In genomic region chr4:168212656-168213055, GRCh38 we compare ENCODE assay signal across 33 cellular contexts.
"Had no signal": no experiment of that assay in that cellular context is flagged by ENCODE, and none has a peak within 500 bp of the region (broad histone marks: within the 10 kb centered on the region; RNA-seq: fewer than 3 reads in every experiment).

No MANE protein-coding gene starts in this region.

- H3K36me3 ChIP-seq: adrenal gland had no signal

- H3K9me3 ChIP-seq: adrenal gland, body of pancreas, esophagus muscularis mucosa, gastrocnemius medialis had no signal

- H3K27me3 ChIP-seq: adrenal gland, body of pancreas, esophagus muscularis mucosa, foreskin keratinocyte, gastrocnemius medialis, heart right ventricle, hepatocyte had no signal

- DNase-seq: activated CD4-positive, alpha-beta memory T cell treated with anti-CD3 and anti-CD28 coated beads for 36 hours; activated CD4-positive, alpha-beta T cell treated with anti-CD3 and anti-CD28 coated beads for 36 hours; activated CD4-positive, alpha-beta T cell treated with anti-CD3 and anti-CD28 coated beads, Interleukin-2, amount 10 ng/mL, durations not matched to agents 24 days and 14 days; activated CD4-positive, CD25-positive, alpha-beta regulatory T cell; activated CD4-positive, CD25-positive, alpha-beta regulatory T cell treated with anti-CD3 and anti-CD28 coated beads, Interleukin-2, amount 50 U/mL, for 72 hours; activated CD8-positive, alpha-beta memory T cell treated with anti-CD3 and anti-CD28 coated beads, Interleukin-2, amount 10 ng/mL, durations not matched to agents 7 days and 5 days; activated CD8-positive, alpha-beta memory T cell treated with anti-CD3 and anti-CD28 coated beads, Interleukin-2, amount 50 U/mL, for 4 hours; activated CD8-positive, alpha-beta T cell treated with anti-CD3 and anti-CD28 coated beads, Interleukin-2, amount 10 ng/mL, durations not matched to agents 7 days and 5 days; activated effector memory CD4-positive, alpha-beta T cell treated with anti-CD3 and anti-CD28 coated beads, Interleukin-2, amount 50 U/mL, for 16 hours; activated naive CD4-positive, alpha-beta T cell treated with anti-CD3 and anti-CD28 coated beads for 36 hours; activated naive CD8-positive, alpha-beta T cell treated with anti-CD3 and anti-CD28 coated beads for 36 hours; activated naive CD8-positive, alpha-beta T cell treated with anti-CD3 and anti-CD28 coated beads, Interleukin-2, amount 50 U/mL, for 24 hours; activated T-cell treated with anti-CD3 and anti-CD28 coated beads, Interleukin-2, amount 50 U/mL, for 1 hour; activated T-cell treated with anti-CD3 and anti-CD28 coated beads, Interleukin-2, amount 50 U/mL, for 48 hours; adrenal gland; amygdala; aorta; body of pancreas; caudate nucleus; cortex of kidney; dermis blood vessel endothelial cell; effector CD4-positive, alpha-beta T cell; effector memory CD8-positive, alpha-beta T cell; erythroblast; foreskin keratinocyte; gastrocnemius medialis; glutamatergic neuron; heart right ventricle had no signal

- H3K4me1 ChIP-seq: adrenal gland, body of pancreas, esophagus muscularis mucosa, foreskin keratinocyte, gastrocnemius medialis, heart right ventricle had no signal

- H3K27ac Mint-ChIP-seq: activated CD4-positive, alpha-beta memory T cell treated with anti-CD3 and anti-CD28 coated beads for 36 hours; activated CD4-positive, alpha-beta T cell treated with anti-CD3 and anti-CD28 coated beads for 36 hours; activated CD4-positive, alpha-beta T cell treated with anti-CD3 and anti-CD28 coated beads, Interleukin-2, amount 10 ng/mL, durations not matched to agents 24 days and 14 days; activated CD8-positive, alpha-beta memory T cell treated with anti-CD3 and anti-CD28 coated beads, Interleukin-2, amount 10 ng/mL, durations not matched to agents 7 days and 5 days; activated CD8-positive, alpha-beta T cell treated with anti-CD3 and anti-CD28 coated beads, Interleukin-2, amount 10 ng/mL, durations not matched to agents 7 days and 5 days; activated naive CD4-positive, alpha-beta T cell treated with anti-CD3 and anti-CD28 coated beads for 36 hours; activated naive CD8-positive, alpha-beta T cell treated with anti-CD3 and anti-CD28 coated beads for 36 hours; activated T-helper 1 cell treated with anti-CD3 and anti-CD28 coated beads, Interleukin-12 subunit alpha, Interleukin-12 subunit beta, Interleukin-2, Interleukin-4 antibody, amounts not matched to agents 30 ng/mL and 10 ng/mL and 1 ng/mL, durations not matched to agents 14 hours and 24 hours and 36 hours; activated T-helper 2 cell treated with anti-CD3 and anti-CD28 coated beads, Interferon-gamma antibody, Interleukin-2, Interleukin-4, amounts not matched to agents 10 μg/mL and 5 μg/mL and 100 μg/mL, durations not matched to agents 14 hours and 24 hours and 36 hours; effector memory CD8-positive, alpha-beta T cell had no signal

- H3K4me1 Mint-ChIP-seq: activated CD4-positive, alpha-beta T cell treated with anti-CD3 and anti-CD28 coated beads for 36 hours; activated CD4-positive, alpha-beta T cell treated with anti-CD3 and anti-CD28 coated beads, Interleukin-2, amount 10 ng/mL, durations not matched to agents 24 days and 14 days; activated CD8-positive, alpha-beta memory T cell treated with anti-CD3 and anti-CD28 coated beads, Interleukin-2, amount 10 ng/mL, durations not matched to agents 7 days and 5 days; activated naive CD4-positive, alpha-beta T cell treated with anti-CD3 and anti-CD28 coated beads, Interleukin-2, amount 50 U/mL, for 24 hours; activated naive CD8-positive, alpha-beta T cell treated with anti-CD3 and anti-CD28 coated beads for 36 hours; activated naive CD8-positive, alpha-beta T cell treated with anti-CD3 and anti-CD28 coated beads, Interleukin-2, amount 50 U/mL, for 24 hours had no signal

- H3K4me3 ChIP-seq: adrenal gland, body of pancreas, esophagus muscularis mucosa, gastrocnemius medialis, heart right ventricle, hepatocyte had no signal

- ATAC-seq: activated CD4-positive, alpha-beta T cell treated with anti-CD3 and anti-CD28 coated beads for 36 hours; activated CD8-positive, alpha-beta memory T cell treated with anti-CD3 and anti-CD28 coated beads, Interleukin-2, amount 10 ng/mL, durations not matched to agents 7 days and 5 days; activated CD8-positive, alpha-beta T cell treated with anti-CD3 and anti-CD28 coated beads, Interleukin-2, amount 10 ng/mL, durations not matched to agents 7 days and 5 days; activated naive CD8-positive, alpha-beta T cell treated with anti-CD3 and anti-CD28 coated beads, Interleukin-2, amount 50 U/mL, for 24 hours; body of pancreas; effector memory CD8-positive, alpha-beta T cell; foreskin keratinocyte; gastrocnemius medialis; heart right ventricle had no signal

- H3K4me3 Mint-ChIP-seq: activated CD4-positive, alpha-beta memory T cell treated with anti-CD3 and anti-CD28 coated beads for 36 hours; activated CD4-positive, alpha-beta T cell treated with anti-CD3 and anti-CD28 coated beads for 36 hours; activated CD4-positive, alpha-beta T cell treated with anti-CD3 and anti-CD28 coated beads, Interleukin-2, amount 10 ng/mL, durations not matched to agents 24 days and 14 days; activated CD8-positive, alpha-beta memory T cell treated with anti-CD3 and anti-CD28 coated beads, Interleukin-2, amount 10 ng/mL, durations not matched to agents 7 days and 5 days; activated CD8-positive, alpha-beta T cell treated with anti-CD3 and anti-CD28 coated beads, Interleukin-2, amount 10 ng/mL, durations not matched to agents 7 days and 5 days; activated naive CD4-positive, alpha-beta T cell treated with anti-CD3 and anti-CD28 coated beads for 36 hours; activated naive CD4-positive, alpha-beta T cell treated with anti-CD3 and anti-CD28 coated beads, Interleukin-2, amount 50 U/mL, for 24 hours; activated naive CD8-positive, alpha-beta T cell treated with anti-CD3 and anti-CD28 coated beads for 36 hours; activated naive CD8-positive, alpha-beta T cell treated with anti-CD3 and anti-CD28 coated beads, Interleukin-2, amount 50 U/mL, for 24 hours; activated T-helper 1 cell treated with anti-CD3 and anti-CD28 coated beads, Interleukin-12 subunit alpha, Interleukin-12 subunit beta, Interleukin-2, Interleukin-4 antibody, amounts not matched to agents 30 ng/mL and 10 ng/mL and 1 ng/mL, durations not matched to agents 14 hours and 24 hours and 36 hours; effector memory CD8-positive, alpha-beta T cell had no signal

- H3K27me3 Mint-ChIP-seq: activated CD4-positive, alpha-beta memory T cell treated with anti-CD3 and anti-CD28 coated beads for 36 hours; activated CD4-positive, alpha-beta T cell treated with anti-CD3 and anti-CD28 coated beads for 36 hours; activated CD4-positive, alpha-beta T cell treated with anti-CD3 and anti-CD28 coated beads, Interleukin-2, amount 10 ng/mL, durations not matched to agents 24 days and 14 days; activated CD8-positive, alpha-beta memory T cell treated with anti-CD3 and anti-CD28 coated beads, Interleukin-2, amount 10 ng/mL, durations not matched to agents 7 days and 5 days; activated naive CD4-positive, alpha-beta T cell treated with anti-CD3 and anti-CD28 coated beads, Interleukin-2, amount 50 U/mL, for 24 hours; activated naive CD8-positive, alpha-beta T cell treated with anti-CD3 and anti-CD28 coated beads for 36 hours; activated naive CD8-positive, alpha-beta T cell treated with anti-CD3 and anti-CD28 coated beads, Interleukin-2, amount 50 U/mL, for 24 hours; effector memory CD8-positive, alpha-beta T cell had no signal

- H3K27ac ChIP-seq: adrenal gland, body of pancreas, esophagus muscularis mucosa, foreskin keratinocyte, gastrocnemius medialis, heart right ventricle, hepatocyte had no signal
